In genomic region chr12:94299846-94300245, GRCh38 we compare ENCODE assay signal across 27 cellular contexts.
A peak's percentile ranks its signal among the peaks of the same experiment; 100 is the strongest.
DNase-seq lines count a peak whose midpoint lies in the region; ATAC-seq and TF ChIP-seq lines count a peak whose summit lies in the region.
"Had no signal": no experiment of that assay in that cellular context is flagged by ENCODE, and none has a peak within 500 bp of the region (broad histone marks: within the 10 kb centered on the region; RNA-seq: fewer than 3 reads in every experiment).

No MANE protein-coding gene starts in this region.

- H3K4me3 ChIP-seq in CD4-positive, alpha-beta memory T cell (ENCODE audit: low read length in 2 of 2): no peak overlapping the region
- H3K4me3 ChIP-seq in hepatocyte: no peak overlapping the region
- H3K4me3 ChIP-seq: MG63 had no signal

- H3K36me3 ChIP-seq in CD4-positive, alpha-beta memory T cell (ENCODE audit: insufficient read depth, low read length): peaks cover 14% of the 10 kb centered on the region
- no peaks in the 10 kb centered on the region for H3K36me3 ChIP-seq in hepatocyte (replicated peaks; ENCODE audit: insufficient read depth, low read depth)
- H3K36me3 ChIP-seq: BE2C had no signal

- no peak overlapping the region for H2AFZ ChIP-seq in hepatocyte

- DNase-seq in T-helper 2 cell treated with Interferon-gamma antibody and Interleukin-4, amounts not matched to agents 5 μg/mL and 100 μg/mL, for 36 hours (ENCODE audit: low spot score): no peak
- no peak for DNase-seq in T-helper 2 cell
- no peak for DNase-seq in CD4-positive, alpha-beta memory T cell
- peak; percentile 35 for DNase-seq in hepatocyte (ENCODE audit: low spot score)
- no peak for DNase-seq in neural crest cell (ENCODE audit: low read depth, low spot score)
- no peak for DNase-seq in HuH-7.5 (ENCODE audit: low spot score)
- DNase-seq in activated T-cell treated with anti-CD3 and anti-CD28 coated beads, Interleukin-2, amount 50 U/mL, for 4 hours: no peak
- no peak for DNase-seq in hippocampal formation (lab: John Stamatoyannopoulos, UW)
- DNase-seq: BE2C; Caco-2; CD4-positive, CD25-positive, alpha-beta regulatory T cell; DMS79; EL; GF-D8; KBM-7; MG63; NCI-H1105 treated with DMSO at 0.1 percent for 48 hours; NCI-H146; NCI-H2029; NCI-H446 treated with DMSO at 0.1 percent for 48 hours; NCI-H526; NCI-H82; NK-92 treated with Interleukin-12 subunit alpha and Interleukin-12 subunit beta, amount 100 ng/mL, for 24 hours; PC-3; SK-N-SH had no signal

- no peaks in the 10 kb centered on the region for H3K9me3 Mint-ChIP-seq in T-helper 2 cell treated with Interferon-gamma antibody and Interleukin-4, amounts not matched to agents 5 μg/mL and 100 μg/mL, for 36 hours
- H3K9me3 Mint-ChIP-seq in CD4-positive, alpha-beta memory T cell: no peaks in the 10 kb centered on the region
- peaks cover 2% of the 10 kb centered on the region for H3K9me3 Mint-ChIP-seq in neural crest cell
- no peaks in the 10 kb centered on the region for H3K9me3 Mint-ChIP-seq in activated T-cell treated with anti-CD3 and anti-CD28 coated beads, Interleukin-2, amount 50 U/mL, for 4 hours

- no peaks in the 10 kb centered on the region for H3K27me3 ChIP-seq in CD4-positive, alpha-beta memory T cell (ENCODE audit: insufficient read depth, low read length)
- H3K27me3 ChIP-seq in hepatocyte: no peaks in the 10 kb centered on the region
- H3K27me3 ChIP-seq: BE2C, MG63 had no signal

- no peak for ATAC-seq in activated T-cell treated with anti-CD3 and anti-CD28 coated beads, Interleukin-2, amount 50 U/mL, for 4 hours
- ATAC-seq: PC-3 had no signal

- peaks cover 33% of the 10 kb centered on the region for H3K4me1 Mint-ChIP-seq in T-helper 2 cell treated with Interferon-gamma antibody and Interleukin-4, amounts not matched to agents 5 μg/mL and 100 μg/mL, for 36 hours (ENCODE audit: low read depth)
- H3K4me1 Mint-ChIP-seq in CD4-positive, alpha-beta memory T cell: peaks cover 4 to 6% (median 5%) of the 10 kb centered on the region in 4 donors
- no peaks in the 10 kb centered on the region for H3K4me1 Mint-ChIP-seq in neural crest cell
- peaks cover 9% of the 10 kb centered on the region for H3K4me1 Mint-ChIP-seq in activated T-cell treated with anti-CD3 and anti-CD28 coated beads, Interleukin-2, amount 50 U/mL, for 4 hours (ENCODE audit: low read depth)

- CTCF ChIA-PET in CD4-positive, alpha-beta memory T cell (lab: Charles Lee; ENCODE audit: partially characterized antibody): no interaction called here

- H3K4me1 ChIP-seq in CD4-positive, alpha-beta memory T cell (ENCODE audit: insufficient read depth, low read length): no peaks in the 10 kb centered on the region
- H3K4me1 ChIP-seq in hepatocyte (ENCODE audit: insufficient read depth): peaks cover 18% of the 10 kb centered on the region
- H3K4me1 ChIP-seq: BE2C had no signal

- no peaks in the 10 kb centered on the region for H3K79me2 ChIP-seq in hepatocyte

- intact Hi-C loops in CD4-positive, alpha-beta memory T cell (cut with micrococcal nuclease): no loop called here

- H3K27me3 Mint-ChIP-seq in T-helper 2 cell treated with Interferon-gamma antibody and Interleukin-4, amounts not matched to agents 5 μg/mL and 100 μg/mL, for 36 hours (ENCODE audit: low read depth): no peaks in the 10 kb centered on the region
- no peaks in the 10 kb centered on the region for H3K27me3 Mint-ChIP-seq in CD4-positive, alpha-beta memory T cell
- no peaks in the 10 kb centered on the region for H3K27me3 Mint-ChIP-seq in neural crest cell (ENCODE audit: low read depth)
- H3K27me3 Mint-ChIP-seq in activated T-cell treated with anti-CD3 and anti-CD28 coated beads, Interleukin-2, amount 50 U/mL, for 4 hours (ENCODE audit: low read depth): no peaks in the 10 kb centered on the region
- H3K27me3 Mint-ChIP-seq: CD4-positive, CD25-positive, alpha-beta regulatory T cell had no signal

- no peak overlapping the region for H3K4me2 ChIP-seq in hepatocyte
- H3K4me2 ChIP-seq: SK-N-SH had no signal

- TF ChIP-seq CTCF in hepatocyte (IDR thresholded peaks at IDR 0.05; ENCODE audit: poor library complexity): no peak
- TF ChIP-seq CTCF in neural crest cell (conservative IDR thresholded peaks at IDR 0.05): no peak

- H3K27ac Mint-ChIP-seq in T-helper 2 cell treated with Interferon-gamma antibody and Interleukin-4, amounts not matched to agents 5 μg/mL and 100 μg/mL, for 36 hours: peak overlapping the region; percentile 3
- peak overlapping the region in 4 of 7 donors; percentile 12 to 67 (median 32) for H3K27ac Mint-ChIP-seq in CD4-positive, alpha-beta memory T cell
- peak overlapping the region; percentile 2 for H3K27ac Mint-ChIP-seq in neural crest cell (ENCODE audit: unreplicated experiment)

- no peak overlapping the region for H3K4me3 Mint-ChIP-seq in T-helper 2 cell treated with Interferon-gamma antibody and Interleukin-4, amounts not matched to agents 5 μg/mL and 100 μg/mL, for 36 hours
- H3K4me3 Mint-ChIP-seq in CD4-positive, alpha-beta memory T cell: no peak overlapping the region
- no peak overlapping the region for H3K4me3 Mint-ChIP-seq in neural crest cell
- H3K4me3 Mint-ChIP-seq in activated T-cell treated with anti-CD3 and anti-CD28 coated beads, Interleukin-2, amount 50 U/mL, for 4 hours: no peak overlapping the region

- H3K9me3 ChIP-seq in CD4-positive, alpha-beta memory T cell (ENCODE audit: control insufficient read depth in 1 of 2, low read length in 2 of 2): no peaks in the 10 kb centered on the region
- no peaks in the 10 kb centered on the region for H3K9me3 ChIP-seq in hepatocyte (ENCODE audit: low read depth)
- H3K9me3 ChIP-seq: BE2C, Caco-2, MG63, SK-N-SH had no signal

- H3K9me2 ChIP-seq in hepatocyte (replicated peaks; ENCODE audit: insufficient read depth): no peaks in the 10 kb centered on the region
- H3K9me2 ChIP-seq: SK-N-SH had no signal

- H3K27ac ChIP-seq in CD4-positive, alpha-beta memory T cell (ENCODE audit: low read depth, low read length): no peak overlapping the region
- no peak overlapping the region for H3K27ac ChIP-seq in hepatocyte
- H3K27ac ChIP-seq: 22Rv1, HL-60 had no signal

- peaks cover 85% of the 10 kb centered on the region for H3K36me3 Mint-ChIP-seq in T-helper 2 cell treated with Interferon-gamma antibody and Interleukin-4, amounts not matched to agents 5 μg/mL and 100 μg/mL, for 36 hours (ENCODE audit: low read depth)
- peaks cover 74 to 86% of the 10 kb centered on the region in 2 donors for H3K36me3 Mint-ChIP-seq in CD4-positive, alpha-beta memory T cell
- H3K36me3 Mint-ChIP-seq in neural crest cell (ENCODE audit: low read depth): peaks cover 41% of the 10 kb centered on the region
- peaks cover 62% of the 10 kb centered on the region for H3K36me3 Mint-ChIP-seq in activated T-cell treated with anti-CD3 and anti-CD28 coated beads, Interleukin-2, amount 50 U/mL, for 4 hours (ENCODE audit: insufficient read depth)

- H4K20me1 ChIP-seq in hepatocyte (ENCODE audit: insufficient read depth, poor library complexity, severe bottlenecking): no peaks in the 10 kb centered on the region

- POLR2A ChIA-PET in CD4-positive, alpha-beta memory T cell (lab: Charles Lee; ENCODE audit: partially characterized antibody): no interaction called here

- WGBS in hepatocyte (ENCODE audit: low lambda C conversion rate, missing lambda C conversion rate): 70% methylated on average over 1 of the region's 1 CpG
